ENCODE assay signal across 9 cellular contexts in genomic region chr4:22607382-22607781, GRCh38.
A peak's percentile ranks its signal among the peaks of the same experiment; 100 is the strongest.
DNase-seq lines count a peak whose midpoint lies in the region; ATAC-seq, FAIRE-seq and TF ChIP-seq lines count a peak whose summit lies in the region.
"Had no signal": no experiment of that assay in that cellular context is flagged by ENCODE, and none has a peak within 500 bp of the region (broad histone marks: within the 10 kb centered on the region; RNA-seq: fewer than 3 reads in every experiment).

No MANE protein-coding gene starts in this region.

- no peaks in the 10 kb centered on the region for H3K27me3 Mint-ChIP-seq in activated CD4-positive, alpha-beta T cell treated with anti-CD3 and anti-CD28 coated beads, Interleukin-2, amount 10 ng/mL, durations not matched to agents 7 days and 5 days

- H3K4me3 Mint-ChIP-seq in activated CD4-positive, alpha-beta T cell treated with anti-CD3 and anti-CD28 coated beads, Interleukin-2, amount 10 ng/mL, durations not matched to agents 7 days and 5 days, result no peak overlapping the region

- no peaks in the 10 kb centered on the region for H3K36me3 ChIP-seq in pancreas

- H3K27ac ChIP-seq in pancreas, result no peak overlapping the region

- H3K27ac Mint-ChIP-seq in activated CD4-positive, alpha-beta T cell treated with anti-CD3 and anti-CD28 coated beads, Interleukin-2, amount 10 ng/mL, durations not matched to agents 7 days and 5 days, result no peak overlapping the region

- FAIRE-seq in pancreas (lab: Jason Lieb, UNC), result no peak
- FAIRE-seq: endometrium had no signal

- TF ChIP-seq CTCF in AG04449 (IDR thresholded peaks at IDR 0.05; ENCODE audit: insufficient read depth, low read length, missing control alignments), result peak; percentile 72
- TF ChIP-seq CTCF in GM12875 (IDR thresholded peaks at IDR 0.05; ENCODE audit: borderline replicate concordance, insufficient read depth, low read depth, low read length), result peak; percentile 35; the same call in 1 of the 2 replicates
- TF ChIP-seq CTCF in pancreas (IDR thresholded peaks at IDR 0.05), result peak; percentile 17 to 57 (median 43)

- peaks cover 16% of the 10 kb centered on the region for H3K4me1 Mint-ChIP-seq in activated CD4-positive, alpha-beta T cell treated with anti-CD3 and anti-CD28 coated beads, Interleukin-2, amount 10 ng/mL, durations not matched to agents 7 days and 5 days

- no peaks in the 10 kb centered on the region for H3K36me3 Mint-ChIP-seq in activated CD4-positive, alpha-beta T cell treated with anti-CD3 and anti-CD28 coated beads, Interleukin-2, amount 10 ng/mL, durations not matched to agents 7 days and 5 days (ENCODE audit: low read depth)

- POLR2A ChIA-PET in AG04449 (lab: Yijun Ruan, JAX), result no interaction called here
- POLR2A ChIA-PET in activated CD4-positive, alpha-beta T cell treated with anti-CD3 and anti-CD28 coated beads, Interleukin-2, amount 10 ng/mL, durations not matched to agents 7 days and 5 days (lab: Charles Lee), result no interaction called here

- intact Hi-C loops in pancreas (cut with DNase I), result loop anchor here in 1 of 3 donors (10.0 kb wide), 1 partner anchor 203 kb away; no protein-coding TSS in a partner anchor

- CTCF ChIA-PET in AG04449 (lab: Yijun Ruan, JAX), result interaction anchor here (0.6 to 2.4 kb wide), 5 partner anchors 11 to 819 kb away, joined by 3 to 34 read pairs (median 3); no protein-coding TSS in a partner anchor
- CTCF ChIA-PET in activated CD4-positive, alpha-beta T cell treated with anti-CD3 and anti-CD28 coated beads, Interleukin-2, amount 10 ng/mL, durations not matched to agents 7 days and 5 days (lab: Charles Lee), result interaction anchor here (1.1 kb wide), 1 partner anchor 197 kb away, joined by 4 read pairs; no protein-coding TSS in a partner anchor

- DNase-seq in AG04449 (ENCODE audit: low read depth, low spot score) (no peak), LoVo (ENCODE audit: low spot score) (peak; percentile 39), fibroblast of peridontal ligament (ENCODE audit: extremely low read depth) (peak; percentile 9), pancreas (peak; percentile 33 to 82 (median 64)), NCI-H2029 (lab: John Stamatoyannopoulos, UW) (no peak)
- peak; percentile 55 for DNase-seq in activated CD4-positive, alpha-beta T cell treated with anti-CD3 and anti-CD28 coated beads, Interleukin-2, amount 10 ng/mL, durations not matched to agents 7 days and 5 days

- H3K4me3 ChIP-seq in AG04449 (ENCODE audit: low read depth, low read length), result no peak overlapping the region
- H3K4me3 ChIP-seq in GM12875 (ENCODE audit: low read depth, low read length), result no peak overlapping the region
- H3K4me3 ChIP-seq in pancreas, result no peak overlapping the region

- 23 to 24% methylated on average over 3 of the region's 3 CpGs for WGBS in pancreas, 2 donors

- H3K4me1 ChIP-seq in pancreas, result no peaks in the 10 kb centered on the region

- H3K9me3 ChIP-seq in pancreas, result no peaks in the 10 kb centered on the region

- no peaks in the 10 kb centered on the region for H3K27me3 ChIP-seq in pancreas

- no peaks in the 10 kb centered on the region for H3K9me3 Mint-ChIP-seq in activated CD4-positive, alpha-beta T cell treated with anti-CD3 and anti-CD28 coated beads, Interleukin-2, amount 10 ng/mL, durations not matched to agents 7 days and 5 days

- ATAC-seq in pancreas, result peak; percentile 97 to 100 (median 100)
- ATAC-seq in GM19467 (IDR thresholded peaks at IDR 0.05; ENCODE audit: unreplicated experiment), result no peak

Comparison
In these comparisons a context has a peak if more than half of its experiments do, and no peak if none do; other contexts are left out.
1. DNase-seq: peak in LoVo (single experiment), activated CD4-positive, alpha-beta T cell treated with anti-CD3 and anti-CD28 coated beads, Interleukin-2, amount 10 ng/mL, durations not matched to agents 7 days and 5 days (single experiment), fibroblast of peridontal ligament (single experiment) and pancreas (6 of 6); none in AG04449 (single experiment) and NCI-H2029 (single experiment).
2. Peak in every context shown above with its lines, with median percentiles within 50 percentile points of each other: CTCF ChIP-seq.